Comparison of ENCODE assay signal across 19 cellular contexts in genomic region chr1:81412954-81413353, GRCh38.
DNase-seq lines count a peak whose midpoint lies in the region; ATAC-seq and TF ChIP-seq lines count a peak whose summit lies in the region.
"Had no signal": no experiment of that assay in that cellular context is flagged by ENCODE, and none has a peak within 500 bp of the region (broad histone marks: within the 10 kb centered on the region; RNA-seq: fewer than 3 reads in every experiment).

No MANE protein-coding gene starts in this region.

- H3K4me3 Mint-ChIP-seq in endodermal cell, result no peak overlapping the region
- H3K4me3 Mint-ChIP-seq in nephron, result no peak overlapping the region
- H3K4me3 Mint-ChIP-seq: CD14-positive monocyte; CD4-positive, alpha-beta memory T cell; IgD-negative memory B cell had no signal

- H3K27me3 ChIP-seq in H7 (ENCODE audit: control insufficient read depth, insufficient read depth, low read length) (no peaks in the 10 kb centered on the region), endodermal cell (ENCODE audit: control insufficient read depth, insufficient read depth, low read length, poor library complexity, severe bottlenecking) (no peaks in the 10 kb centered on the region), left ventricle myocardium inferior (ENCODE audit: low read depth) (no peaks in the 10 kb centered on the region), dorsolateral prefrontal cortex (peaks cover 0 to 5% (median 0%) of the 10 kb centered on the region in 45 donors), right cardiac atrium (ENCODE audit: control insufficient read depth, insufficient read depth) (no peaks in the 10 kb centered on the region)
- H3K27me3 ChIP-seq: BLaER1 had no signal

- H3K36me3 Mint-ChIP-seq in endodermal cell (ENCODE audit: low read depth), result no peaks in the 10 kb centered on the region
- H3K36me3 Mint-ChIP-seq in nephron (ENCODE audit: low read depth), result no peaks in the 10 kb centered on the region
- H3K36me3 Mint-ChIP-seq: CD14-positive monocyte; CD4-positive, alpha-beta memory T cell; IgD-negative memory B cell had no signal

- H3K36me3 ChIP-seq in H7 (replicated peaks; ENCODE audit: control insufficient read depth, insufficient read depth, low read length), result no peaks in the 10 kb centered on the region
- H3K36me3 ChIP-seq in endodermal cell (ENCODE audit: control insufficient read depth, insufficient read depth, low read length), result no peaks in the 10 kb centered on the region
- no peaks in the 10 kb centered on the region for H3K36me3 ChIP-seq in left ventricle myocardium inferior
- H3K36me3 ChIP-seq: BLaER1 had no signal

- H3K4me3 ChIP-seq in H7 (ENCODE audit: insufficient read depth, low read depth, low read length) (no peak overlapping the region), endodermal cell (ENCODE audit: low read length) (no peak overlapping the region), left ventricle myocardium inferior (no peak overlapping the region), dorsolateral prefrontal cortex (no peak overlapping the region), right cardiac atrium (ENCODE audit: low read length) (no peak overlapping the region)
- H3K4me3 ChIP-seq: BLaER1 had no signal

- H3K4me1 Mint-ChIP-seq in endodermal cell (peaks cover 21% of the 10 kb centered on the region), nephron (peaks cover 41% of the 10 kb centered on the region)
- H3K4me1 Mint-ChIP-seq: CD4-positive, alpha-beta memory T cell had no signal

- WGBS in endodermal cell (ENCODE audit: insufficient coverage in 1 of 2, insufficient read length in 1 of 2), 2 experiments, result 42 to 61% methylated on average over 3 to 4 of the region's 4 CpGs
- WGBS in right cardiac atrium, result 71% methylated on average over 4 of the region's 4 CpGs

- H3K4me1 ChIP-seq in endodermal cell (ENCODE audit: control insufficient read depth, insufficient read depth, low read length) (no peaks in the 10 kb centered on the region), left ventricle myocardium inferior (peaks cover 53% of the 10 kb centered on the region), right cardiac atrium (ENCODE audit: control insufficient read depth, insufficient read depth, low read length) (no peaks in the 10 kb centered on the region)

- intact Hi-C loops in left ventricle myocardium inferior (cut with micrococcal nuclease), result loop anchor here (10.0 kb wide), 1 partner anchor 132 kb away; no protein-coding TSS in a partner anchor
- intact Hi-C loops in dorsolateral prefrontal cortex (cut with DNase I), result no loop called here
- intact Hi-C loops in right cardiac atrium (cut with DNase I), result no loop called here

- TF ChIP-seq CTCF in endodermal cell (conservative IDR thresholded peaks at IDR 0.05) (no peak), nephron (IDR thresholded peaks at IDR 0.05; ENCODE audit: unreplicated experiment in 3 of 3) (no peak), left ventricle myocardium inferior (IDR thresholded peaks at IDR 0.05; ENCODE audit: borderline replicate concordance) (no peak), dorsolateral prefrontal cortex (IDR thresholded peaks at IDR 0.05 in 54 of 56, conservative IDR thresholded peaks at IDR 0.05 in 2 of 56; ENCODE audit: low read depth in 1 of 56, partially characterized antibody in 56 of 56) (no peak)

- H3K9me3 ChIP-seq in endodermal cell (ENCODE audit: control insufficient read depth, low read length), result no peaks in the 10 kb centered on the region
- no peaks in the 10 kb centered on the region for H3K9me3 ChIP-seq in left ventricle myocardium inferior (replicated peaks)
- H3K9me3 ChIP-seq in right cardiac atrium (ENCODE audit: control insufficient read depth, low read length), result no peaks in the 10 kb centered on the region
- H3K9me3 ChIP-seq: BLaER1 had no signal

- H3K27ac ChIP-seq in endodermal cell (ENCODE audit: low read depth, low read length), result no peak overlapping the region
- no peak overlapping the region for H3K27ac ChIP-seq in left ventricle myocardium inferior (replicated peaks)
- H3K27ac ChIP-seq in dorsolateral prefrontal cortex, result no peak overlapping the region
- no peak overlapping the region for H3K27ac ChIP-seq in right cardiac atrium (ENCODE audit: low read length)
- H3K27ac ChIP-seq: BLaER1, HL-60 had no signal

- H3K27me3 Mint-ChIP-seq in endodermal cell (ENCODE audit: insufficient read depth) (no peaks in the 10 kb centered on the region), nephron (ENCODE audit: low read depth) (no peaks in the 10 kb centered on the region)
- H3K27me3 Mint-ChIP-seq: CD4-positive, alpha-beta memory T cell; IgD-negative memory B cell had no signal

- no peak for ATAC-seq in right cardiac atrium

- no peak overlapping the region for H3K27ac Mint-ChIP-seq in endodermal cell
- H3K27ac Mint-ChIP-seq in nephron, result peak overlapping the region in 2 of 3 experiments; percentile 15 to 32
- H3K27ac Mint-ChIP-seq: CD14-positive monocyte; CD4-positive, alpha-beta memory T cell; IgD-negative memory B cell had no signal

- DNase-seq in H7 (peak; percentile 49), endodermal cell (peak; percentile 68), iPS-NIHi11 (ENCODE audit: low spot score) (peak; percentile 31), left ventricle myocardium inferior (no peak), dorsolateral prefrontal cortex (no peak), right cardiac atrium (no peak)
- no peak for DNase-seq in effector CD4-positive, alpha-beta T cell
- DNase-seq: 8988T; CD4-positive, alpha-beta memory T cell; DMS153; DMS79; GDM1; GOT3; HCEC 1CT had no signal

- H3K9me3 Mint-ChIP-seq in endodermal cell (no peaks in the 10 kb centered on the region), nephron (no peaks in the 10 kb centered on the region)

- no peak overlapping the region for H3K9ac ChIP-seq in endodermal cell (ENCODE audit: extremely low read depth, low read length, poor library complexity, severe bottlenecking)
- H3K9ac ChIP-seq: BLaER1 had no signal

Comparison
In these comparisons a context has a peak if more than half of its experiments do, and no peak if none do; other contexts are left out.
1. DNase-seq: peak in H7 (single experiment), endodermal cell (single experiment) and iPS-NIHi11 (single experiment); none in effector CD4-positive, alpha-beta T cell (single experiment), left ventricle myocardium inferior (single experiment), dorsolateral prefrontal cortex (0 of 10) and right cardiac atrium (0 of 3).